1 cellular context compared by ENCODE assay signal in the genomic region with DNA sequence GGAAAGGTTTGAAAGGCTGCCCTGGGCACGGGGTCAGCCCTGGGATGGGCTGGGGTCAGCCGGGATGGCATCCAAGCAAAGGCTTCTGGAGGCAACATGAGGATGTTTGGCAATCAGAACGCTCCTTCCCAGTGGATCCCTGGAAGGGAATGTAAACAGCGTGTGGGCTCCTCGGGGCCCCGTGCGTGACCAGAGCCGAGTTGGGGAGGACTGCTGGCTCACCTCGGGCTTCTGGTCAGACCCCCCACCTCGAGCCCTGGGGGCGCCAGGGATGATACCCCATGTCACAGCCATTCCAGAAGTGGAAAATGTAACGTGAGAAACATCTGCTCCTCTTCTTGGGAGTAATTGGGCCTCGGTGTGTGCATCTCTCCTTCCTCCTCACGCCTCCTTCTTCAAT.
A peak's percentile ranks its signal among the peaks of the same experiment; 100 is the strongest.
TF ChIP-seq lines count a peak whose summit lies in the region.

No MANE protein-coding gene starts in this region.

TF ChIP-seq in IMR-90, 13 proteins besides CTCF, POLR2A, EP300 and RAD21 (continued from another document):
- TF ChIP-seq, protein P1, sequence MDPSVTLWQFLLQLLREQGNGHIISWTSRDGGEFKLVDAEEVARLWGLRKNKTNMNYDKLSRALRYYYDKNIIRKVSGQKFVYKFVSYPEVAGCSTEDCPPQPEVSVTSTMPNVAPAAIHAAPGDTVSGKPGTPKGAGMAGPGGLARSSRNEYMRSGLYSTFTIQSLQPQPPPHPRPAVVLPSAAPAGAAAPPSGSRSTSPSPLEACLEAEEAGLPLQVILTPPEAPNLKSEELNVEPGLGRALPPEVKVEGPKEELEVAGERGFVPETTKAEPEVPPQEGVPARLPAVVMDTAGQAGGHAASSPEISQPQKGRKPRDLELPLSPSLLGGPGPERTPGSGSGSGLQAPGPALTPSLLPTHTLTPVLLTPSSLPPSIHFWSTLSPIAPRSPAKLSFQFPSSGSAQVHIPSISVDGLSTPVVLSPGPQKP (IDR thresholded peaks at IDR 0.05; ENCODE audit: borderline replicate concordance, low read depth, low read length), result no peak
- TF ChIP-seq CEBPB (IDR thresholded peaks at IDR 0.05; ENCODE audit: low read depth, low read length), result 0 out of 2 replicates have a peak, but pooled peaks have one; percentile 34
